ENCODE assay signal across 8 cellular contexts in genomic region chr10:44384601-44385422, GRCh38. TPM values are rescaled to one million over a fixed set of nuclear protein-coding genes. Genes with fewer than 3 reads are reported as not detected.
A peak's percentile ranks its signal among the peaks of the same experiment; 100 is the strongest.
DNase-seq lines count a peak whose midpoint lies in the region; ATAC-seq and TF ChIP-seq lines count a peak whose summit lies in the region.

CXCL12 (minus strand) TSS chr10:44385097; CDS start chr10:44385005, 92 bp downstream.

- BruUV-seq in A673 (replicated peaks; lab: Mats Ljungman, UMichigan) = no TSS peak

- H3K4me1 ChIP-seq in A673 (ENCODE audit: insufficient read depth, low read length, poor library complexity, severe bottlenecking) = no peaks in the 10 kb centered on the region
- H3K4me1 ChIP-seq in HUES6 (ENCODE audit: control insufficient read depth, insufficient read depth, low read length) = peaks cover 53% of the 10 kb centered on the region
- peaks cover 20% of the 10 kb centered on the region for H3K4me1 ChIP-seq in endodermal cell (ENCODE audit: control insufficient read depth, insufficient read depth, low read length)
- H3K4me1 ChIP-seq in muscle layer of duodenum (ENCODE audit: control insufficient read depth in 1 of 2, insufficient read depth in 2 of 2, low read length in 2 of 2) = peaks cover 0 to 18% of the 10 kb centered on the region in 2 donors

- H3K4me3 ChIP-seq in A673 (ENCODE audit: low read depth, low read length, poor library complexity, severe bottlenecking) (peak within 1 kb of the TSS; percentile 12), HUES6 (ENCODE audit: low read depth, low read length) (peak within 1 kb of the TSS; percentile 78), endodermal cell (ENCODE audit: low read length) (peak within 1 kb of the TSS; percentile 68), muscle layer of duodenum (ENCODE audit: low read depth in 1 of 2, low read length in 2 of 2) (peak within 1 kb of the TSS; percentile 62 to 77)

- peak within 1 kb of the TSS; percentile 60 for H3K4me3 Mint-ChIP-seq in endodermal cell

- TF ChIP-seq CTCF in A673 (conservative IDR thresholded peaks at IDR 0.05; ENCODE audit: low read depth, low read length) (no peak), endodermal cell (conservative IDR thresholded peaks at IDR 0.05) (no peak)

- intact Hi-C loops in A673 (cut with micrococcal nuclease; ENCODE audit: unreplicated experiment) = loop anchor here (5.0 kb wide), 3 partner anchors 472 to 713 kb away; no protein-coding TSS in a partner anchor

- H3K27ac Mint-ChIP-seq in endodermal cell = no peak within 1 kb of the TSS

- H3K27me3 ChIP-seq in A673 (replicated peaks; ENCODE audit: insufficient read depth, low read depth, low read length, poor library complexity) = peaks cover 27% of the 10 kb centered on the region
- peaks cover 36% of the 10 kb centered on the region for H3K27me3 ChIP-seq in HUES6 (ENCODE audit: control insufficient read depth, insufficient read depth, low read length)
- peaks cover 41% of the 10 kb centered on the region for H3K27me3 ChIP-seq in endodermal cell (ENCODE audit: control insufficient read depth, insufficient read depth, low read length, poor library complexity, severe bottlenecking)
- H3K27me3 ChIP-seq in muscle layer of duodenum (ENCODE audit: low read depth, low read length) = no peaks in the 10 kb centered on the region

- DNase-seq in A673 (ENCODE audit: low spot score) (peak; percentile 13), endodermal cell (peak; percentile 88)

- peaks cover 48% of the 10 kb centered on the region for H3K27me3 Mint-ChIP-seq in endodermal cell (ENCODE audit: insufficient read depth)

- CTCF ChIA-PET in A673 (lab: Charles Lee) = no interaction called here

- H3K36me3 ChIP-seq in A673 (ENCODE audit: insufficient read depth, low read length, poor library complexity, severe bottlenecking) (no peaks in the 10 kb centered on the region), HUES6 (ENCODE audit: control insufficient read depth, insufficient read depth, low read length) (peaks cover 10% of the 10 kb centered on the region), endodermal cell (ENCODE audit: control insufficient read depth, insufficient read depth, low read length) (no peaks in the 10 kb centered on the region), muscle layer of duodenum (ENCODE audit: control insufficient read depth in 1 of 2, insufficient read depth in 2 of 2, low read length in 2 of 2) (no peaks in the 10 kb centered on the region)

- no peak for ATAC-seq in GM21447 (IDR thresholded peaks at IDR 0.05; ENCODE audit: unreplicated experiment)
- ATAC-seq in HG03520 (IDR thresholded peaks at IDR 0.05; ENCODE audit: unreplicated experiment) = no peak
- no peak for ATAC-seq in HG03280 (IDR thresholded peaks at IDR 0.05; ENCODE audit: unreplicated experiment)
- ATAC-seq in GM21367 (IDR thresholded peaks at IDR 0.05; ENCODE audit: unreplicated experiment) = no peak

- H3K9ac ChIP-seq in HUES6 (ENCODE audit: low read length) (peak within 1 kb of the TSS; percentile 42), endodermal cell (ENCODE audit: extremely low read depth, low read length, poor library complexity, severe bottlenecking) (no peak within 1 kb of the TSS)

- H3K36me3 Mint-ChIP-seq in endodermal cell (ENCODE audit: low read depth) = peaks cover 5% of the 10 kb centered on the region

- H3K4me1 Mint-ChIP-seq in endodermal cell = peaks cover 41% of the 10 kb centered on the region

- POLR2A ChIA-PET in A673 (lab: Charles Lee; ENCODE audit: low non-redundant PET) = no interaction called here

- no peaks in the 10 kb centered on the region for H3K9me3 ChIP-seq in A673 (ENCODE audit: low read depth, low read length, poor library complexity, severe bottlenecking)
- no peaks in the 10 kb centered on the region for H3K9me3 ChIP-seq in HUES6 (ENCODE audit: control insufficient read depth, insufficient read depth, low read depth, low read length)
- H3K9me3 ChIP-seq in endodermal cell (ENCODE audit: control insufficient read depth, low read length) = no peaks in the 10 kb centered on the region
- H3K9me3 ChIP-seq in muscle layer of duodenum (ENCODE audit: control insufficient read depth in 1 of 2, low read length in 2 of 2) = no peaks in the 10 kb centered on the region

- 1% methylated on average over 24 to 98 of the region's 98 CpGs for WGBS in endodermal cell (ENCODE audit: insufficient coverage in 1 of 2, insufficient read length in 1 of 2), 2 experiments

- H3K27ac ChIP-seq in A673 (ENCODE audit: low read depth, low read length, poor library complexity, severe bottlenecking) (no peak within 1 kb of the TSS), HUES6 (ENCODE audit: low read depth, low read length) (no peak within 1 kb of the TSS), endodermal cell (ENCODE audit: low read depth, low read length) (no peak within 1 kb of the TSS), muscle layer of duodenum (ENCODE audit: low read length) (no peak within 1 kb of the TSS)

- H3K9me3 Mint-ChIP-seq in endodermal cell = no peaks in the 10 kb centered on the region

RNA-seq across cellular contexts. Expression of gene CXCL12, which starts in this region (rescaled TPM):
- total RNA-seq in A673 (2021) = 0.30 and 0.52 TPM in 2 replicates
- 10 to 100 TPM in 1 of 2 donors, under 1 TPM in 1; 0.91 to 13.5 TPM for total RNA-seq in endodermal cell
- polyA plus RNA-seq in endodermal cell (2013, experiment 1 of 2) = 10.8 TPM
- polyA plus RNA-seq in endodermal cell (2013, experiment 2 of 2) = 6.4 TPM

Comparison
In these comparisons a context has a peak if more than half of its experiments do, and no peak if none do; other contexts are left out.
1. Peak in DNase-seq and H3K4me3 ChIP-seq in A673; RNA of the gene not detected or under 1 TPM.
2. H3K4me3 ChIP-seq: peak in every context shown above with its lines; median percentile 78 in HUES6; 70 in muscle layer of duodenum; 68 in endodermal cell; 12 in A673.